8 cellular contexts compared by ENCODE assay signal in the genomic region with DNA sequence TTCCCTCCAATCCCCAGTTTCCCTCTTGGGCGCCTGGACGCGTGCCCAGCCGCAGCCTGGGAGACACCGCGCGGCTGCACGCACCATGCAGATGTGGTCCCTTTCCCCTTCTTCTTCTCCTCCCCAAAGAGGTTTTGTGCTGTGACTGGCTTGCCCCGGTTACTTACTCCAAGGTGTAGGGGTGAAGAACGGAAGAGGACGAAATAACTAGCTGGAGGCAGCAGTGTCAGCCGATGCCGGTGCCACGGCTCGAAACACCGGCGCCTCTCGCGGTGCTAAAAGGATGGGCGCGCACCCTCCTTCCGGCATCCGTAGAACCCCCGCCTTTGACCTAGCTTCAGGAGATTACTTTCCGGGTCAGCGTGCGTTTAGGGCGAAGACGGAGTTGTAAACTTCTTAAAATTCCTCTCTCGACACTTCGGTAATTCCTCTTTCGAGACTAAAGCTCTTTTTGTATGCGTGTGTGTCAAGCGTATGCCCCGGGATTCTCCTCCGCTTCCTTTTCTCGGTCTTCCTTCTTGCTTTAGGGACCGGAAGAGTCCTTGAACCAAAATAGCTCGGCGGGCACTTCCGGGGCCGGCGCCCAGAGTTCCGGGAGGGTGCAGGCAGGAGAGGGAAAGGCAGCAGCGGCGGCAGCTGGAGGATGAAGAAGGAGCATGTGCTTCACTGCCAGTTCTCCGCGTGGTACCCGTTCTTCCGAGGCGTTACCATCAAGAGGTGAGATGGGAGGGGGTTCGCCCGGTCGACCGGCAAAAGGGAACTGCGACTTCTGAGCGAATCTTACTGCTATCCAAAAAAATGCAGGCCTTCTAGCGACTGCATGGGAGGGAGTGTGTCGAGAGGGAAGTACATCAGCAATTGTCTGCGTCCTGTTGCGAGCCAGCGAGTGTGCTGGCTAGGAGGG. TPM values are rescaled to one million over a fixed set of nuclear protein-coding genes. Genes with fewer than 3 reads are reported as not detected.
DNase-seq lines count a peak whose midpoint lies in the region; ATAC-seq, FAIRE-seq and TF ChIP-seq lines count a peak whose summit lies in the region.

A gene with protein sequence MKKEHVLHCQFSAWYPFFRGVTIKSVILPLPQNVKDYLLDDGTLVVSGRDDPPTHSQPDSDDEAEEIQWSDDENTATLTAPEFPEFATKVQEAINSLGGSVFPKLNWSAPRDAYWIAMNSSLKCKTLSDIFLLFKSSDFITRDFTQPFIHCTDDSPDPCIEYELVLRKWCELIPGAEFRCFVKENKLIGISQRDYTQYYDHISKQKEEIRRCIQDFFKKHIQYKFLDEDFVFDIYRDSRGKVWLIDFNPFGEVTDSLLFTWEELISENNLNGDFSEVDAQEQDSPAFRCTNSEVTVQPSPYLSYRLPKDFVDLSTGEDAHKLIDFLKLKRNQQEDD (plus strand): TSS at position 586 of the 904 bp plus-strand sequence. CDS start 58 bp downstream, at position 644.
A gene (minus strand): TSS at position 289 of the 904 bp plus-strand sequence. CDS start 9,600 bp downstream, outside the sequence.

- H3K36me3 ChIP-seq in HUES64 (ENCODE audit: insufficient read depth, low read length) (peaks cover 40% of the 10 kb centered on the region), OCI-LY3 (replicated peaks; ENCODE audit: low read depth, low read length) (peaks cover 10% of the 10 kb centered on the region), endothelial cell of umbilical vein (ENCODE audit: control insufficient read depth in 2 of 2, extremely low read depth in 1 of 2, insufficient read depth in 2 of 2, low read length in 2 of 2) (peaks cover 3% of the 10 kb centered on the region in 2 experiments)

- H3K27ac ChIP-seq in HUES64 (ENCODE audit: low read depth, low read length) (peak within 1 kb of the TSS; percentile 93), OCI-LY3 (ENCODE audit: low read length) (peak within 1 kb of the TSS; percentile 91), endothelial cell of umbilical vein (ENCODE audit: insufficient read depth, low read depth, low read length) (peak within 1 kb of the TSS; percentile 78)

- H3K9ac ChIP-seq in HUES64 (ENCODE audit: low read depth, low read length): peak within 1 kb of the TSS; percentile 91
- H3K9ac ChIP-seq in OCI-LY3 (ENCODE audit: low read length): peak within 1 kb of the TSS; percentile 95
- peak within 1 kb of the TSS; percentile 89 for H3K9ac ChIP-seq in endothelial cell of umbilical vein (replicated peaks; ENCODE audit: extremely low read depth, insufficient read depth, low read length)

- no peaks in the 10 kb centered on the region for H3K9me1 ChIP-seq in endothelial cell of umbilical vein (replicated peaks; ENCODE audit: control insufficient read depth, extremely low read depth, insufficient read depth, low read length)

- dilution Hi-C loops in endothelial cell of umbilical vein (cut with MboI; ENCODE audit: extremely low pct_ligation_motif_present, low sequenced_read_pairs): no loop called here

- H3K4me1 ChIP-seq in HUES64 (ENCODE audit: insufficient read depth, low read length) (peaks cover 6% of the 10 kb centered on the region; the same call in 1 of the 2 replicates), OCI-LY3 (ENCODE audit: low read length) (peaks cover 31% of the 10 kb centered on the region), endothelial cell of umbilical vein (ENCODE audit: control insufficient read depth, extremely low read depth, insufficient read depth, low read length) (peaks cover 21% of the 10 kb centered on the region)

- DNase-seq in DMS 273 (lab: John Stamatoyannopoulos, UW; ENCODE audit: unreplicated experiment) (peak; percentile 92), endothelial cell of umbilical vein (ENCODE audit: low read depth, low spot score) (peak; percentile 85), midbrain (lab: John Stamatoyannopoulos, UW) (peak; percentile 97)
- peak; percentile 92 for DNase-seq in activated CD8-positive, alpha-beta memory T cell treated with anti-CD3 and anti-CD28 coated beads, Interleukin-2, amount 50 U/mL, for 48 hours
- DNase-seq in stimulated activated CD8-positive, alpha-beta memory T cell treated with anti-CD3 and anti-CD28 coated beads, Interleukin-15, amount 100 ng/mL, for 48 hours (ENCODE audit: low read depth in 2 of 2): peak; percentile 78 to 80

- ATAC-seq in GM21515 (IDR thresholded peaks at IDR 0.05; ENCODE audit: unreplicated experiment): peak; percentile 84

- POLR2A ChIA-PET in endothelial cell of umbilical vein (lab: Charles Lee): interaction anchor here (0.6 to 1.1 kb wide), 2 partner anchors 202 to 586 kb away, joined by 4 to 6 read pairs; no protein-coding TSS in a partner anchor

- peak; percentile 73 for FAIRE-seq in endothelial cell of umbilical vein (lab: Jason Lieb, UNC)

- H3K4me2 ChIP-seq in OCI-LY3 (ENCODE audit: low read length): peak within 1 kb of the TSS; percentile 92
- H3K4me2 ChIP-seq in endothelial cell of umbilical vein (ENCODE audit: insufficient read depth, low read length): peak within 1 kb of the TSS; percentile 89

- H3K4me3 ChIP-seq in HUES64 (ENCODE audit: low read length) (peak within 1 kb of the TSS; percentile 87), OCI-LY3 (ENCODE audit: low read length) (peak within 1 kb of the TSS; percentile 100), endothelial cell of umbilical vein (replicated peaks in 1 of 3; ENCODE audit: insufficient read depth in 1 of 3, low read depth in 1 of 3, low read length in 3 of 3) (peak within 1 kb of the TSS; percentile 72 to 95 (median 86))

- intact Hi-C loops in endothelial cell of umbilical vein (cut with micrococcal nuclease): loop anchor here (1.0 to 10.0 kb wide), 4 partner anchors 65 to 511 kb away; a partner anchor contains a TSS

- H3K27me3 ChIP-seq in HUES64 (ENCODE audit: insufficient read depth, low read length) (no peaks in the 10 kb centered on the region), OCI-LY3 (ENCODE audit: low read depth, low read length) (no peaks in the 10 kb centered on the region), endothelial cell of umbilical vein (ENCODE audit: control insufficient read depth in 2 of 2, insufficient read depth in 2 of 2, low read length in 2 of 2) (no peaks in the 10 kb centered on the region)

- CTCF ChIA-PET in endothelial cell of umbilical vein (lab: Charles Lee): interaction anchor here (0.6 to 2.0 kb wide), 4 partner anchors 10 to 878 kb away, joined by 3 to 14 read pairs (median 6); no protein-coding TSS in a partner anchor

- H3K9me3 ChIP-seq in HUES64 (ENCODE audit: insufficient read depth, low read depth, low read length) (no peaks in the 10 kb centered on the region), OCI-LY3 (ENCODE audit: insufficient read depth, low read length) (no peaks in the 10 kb centered on the region), endothelial cell of umbilical vein (replicated peaks; ENCODE audit: control insufficient read depth, insufficient read depth, low read length) (no peaks in the 10 kb centered on the region)

- H2AFZ ChIP-seq in OCI-LY3 (ENCODE audit: low read depth, low read length): peak within 1 kb of the TSS; percentile 91
- H2AFZ ChIP-seq in endothelial cell of umbilical vein (ENCODE audit: low read depth, low read length): peak within 1 kb of the TSS; percentile 71

- TF ChIP-seq POLR2A in endothelial cell of umbilical vein (IDR thresholded peaks at IDR 0.05; ENCODE audit: low read depth, low read length): no peak

- under 1% methylated on average over 62 of the region's 62 CpGs for WGBS in HUES64

- no TSS peak for BruUV-seq in endothelial cell of umbilical vein (replicated peaks; lab: Mats Ljungman, UMichigan)

- H3K79me2 ChIP-seq in OCI-LY3 (ENCODE audit: low read length) (peaks cover 95% of the 10 kb centered on the region), endothelial cell of umbilical vein (ENCODE audit: control insufficient read depth, insufficient read depth, low read length) (peaks cover 83% of the 10 kb centered on the region)

- no peak for TF ChIP-seq CTCF in OCI-LY3 (IDR thresholded peaks at IDR 0.05; ENCODE audit: low read depth, low read length)
- TF ChIP-seq CTCF in endothelial cell of umbilical vein (IDR thresholded peaks at IDR 0.05; ENCODE audit: extremely low read depth in 1 of 2, insufficient read depth in 1 of 2, low read depth in 1 of 2, low read length in 2 of 2): no peak

- H4K20me1 ChIP-seq in OCI-LY3 (ENCODE audit: insufficient read depth, low read length): no peaks in the 10 kb centered on the region
- H4K20me1 ChIP-seq in endothelial cell of umbilical vein (replicated peaks; ENCODE audit: control insufficient read depth, extremely low read depth, insufficient read depth, low read length): no peaks in the 10 kb centered on the region

TF ChIP-seq in endothelial cell of umbilical vein, 7 proteins besides CTCF, POLR2A, EP300 and RAD21 (continues in another document):
- TF ChIP-seq POLR2AphosphoS5 (IDR thresholded peaks at IDR 0.05; ENCODE audit: insufficient read depth, low read depth, low read length): peak; percentile 23
- no peak for TF ChIP-seq JUN (IDR thresholded peaks at IDR 0.05; ENCODE audit: borderline replicate concordance, insufficient read depth, insufficient read length, low read depth)
- peak; percentile 87 for TF ChIP-seq MYC (IDR thresholded peaks at IDR 0.05; ENCODE audit: low read depth, low read length)
- no peak for TF ChIP-seq GATA2 (IDR thresholded peaks at IDR 0.05; ENCODE audit: insufficient read depth, insufficient read length, low read depth, low read length)

RNA-seq across cellular contexts. Expression of the first gene that starts in this region (rescaled TPM):
- 181 TPM for polyA plus RNA-seq in HUES64 (2013, experiment 1 of 2)
- polyA plus RNA-seq in HUES64 (2013, experiment 2 of 2): 158 TPM
- 97.3 and 106 TPM in 2 replicates for total RNA-seq in endothelial cell of umbilical vein
- 57.0 and 65.6 TPM in 2 replicates for polyA plus RNA-seq in endothelial cell of umbilical vein
- polyA plus RNA-seq in endothelial cell of umbilical vein (2011; cell fraction: cytosol; rRNA removed): 128 and 139 TPM in 2 replicates
- polyA plus RNA-seq in endothelial cell of umbilical vein (2011; cell fraction: nucleus; rRNA removed): 92.6 and 101 TPM in 2 replicates
- polyA plus RNA-seq in endothelial cell of umbilical vein (2012): 126 and 154 TPM in 2 replicates
- 263 and 290 TPM in 2 replicates for polyA minus RNA-seq in endothelial cell of umbilical vein
- 121 TPM for polyA minus RNA-seq in endothelial cell of umbilical vein (2011; cell fraction: cytosol; rRNA and poly(A)+ RNA removed)
- 54.2 and 73.9 TPM in 2 replicates for polyA minus RNA-seq in endothelial cell of umbilical vein (2011; cell fraction: nucleus; rRNA and poly(A)+ RNA removed)

RNA-seq across cellular contexts. Expression of the second gene that starts in this region (rescaled TPM):
- 101 TPM for polyA plus RNA-seq in HUES64 (2013, experiment 1 of 2)
- polyA plus RNA-seq in HUES64 (2013, experiment 2 of 2): 98.3 TPM
- 81.8 and 89.0 TPM in 2 replicates for total RNA-seq in endothelial cell of umbilical vein
- 67.9 and 87.8 TPM in 2 replicates for polyA plus RNA-seq in endothelial cell of umbilical vein
- polyA plus RNA-seq in endothelial cell of umbilical vein (2011; cell fraction: cytosol; rRNA removed): 115 and 124 TPM in 2 replicates
- polyA plus RNA-seq in endothelial cell of umbilical vein (2011; cell fraction: nucleus; rRNA removed): 66.5 and 79.9 TPM in 2 replicates
- polyA plus RNA-seq in endothelial cell of umbilical vein (2012): 95.1 and 131 TPM in 2 replicates
- polyA minus RNA-seq in endothelial cell of umbilical vein: 48.9 and 49.7 TPM in 2 replicates
- polyA minus RNA-seq in endothelial cell of umbilical vein (2011; cell fraction: cytosol; rRNA and poly(A)+ RNA removed): 50.2 TPM
- polyA minus RNA-seq in endothelial cell of umbilical vein (2011; cell fraction: nucleus; rRNA and poly(A)+ RNA removed): 25.1 and 41.3 TPM in 2 replicates

Comparison
In these comparisons a context has a peak if more than half of its experiments do, and no peak if none do; other contexts are left out.
1. Peak in every context shown above with its lines: DNase-seq, ATAC-seq, H3K4me3 ChIP-seq and H3K27ac ChIP-seq.